ENCODE assay signal across 1 cellular context in the genomic region with DNA sequence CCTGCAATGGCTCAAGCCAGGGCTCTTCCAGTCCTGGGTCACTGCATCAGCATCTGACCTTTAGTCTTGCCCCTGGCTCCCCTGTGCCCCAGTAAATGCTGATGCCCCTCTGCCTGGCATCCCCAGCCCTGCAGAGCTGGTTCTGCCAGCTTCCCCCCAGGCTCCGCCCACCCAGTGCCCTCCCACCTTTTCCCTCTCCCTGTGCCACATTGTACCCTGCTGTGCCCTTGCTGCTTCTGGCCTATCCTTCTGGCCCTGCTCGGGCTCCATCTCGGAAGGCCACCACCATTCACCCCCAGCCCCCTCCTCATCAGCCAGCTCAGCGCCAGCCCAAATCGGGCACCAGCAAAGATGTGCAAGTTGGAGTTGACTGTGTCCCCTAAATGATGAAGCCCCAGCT.
TF ChIP-seq lines count a peak whose summit lies in the region.

No MANE protein-coding gene starts in this region.

TF ChIP-seq in endothelial cell of umbilical vein, 7 proteins besides CTCF, POLR2A, EP300 and RAD21 (continued from another document):
- TF ChIP-seq POLR2AphosphoS5 (IDR thresholded peaks at IDR 0.05; ENCODE audit: insufficient read depth, low read depth, low read length) (no peak), GATA2 (IDR thresholded peaks at IDR 0.05; ENCODE audit: insufficient read depth, insufficient read length, low read depth, low read length) (no peak), FOS (IDR thresholded peaks at IDR 0.05; ENCODE audit: borderline replicate concordance, insufficient read depth, low read length) (no peak), JUN (IDR thresholded peaks at IDR 0.05; ENCODE audit: borderline replicate concordance, insufficient read depth, insufficient read length, low read depth) (no peak)
- TF ChIP-seq, protein P1, sequence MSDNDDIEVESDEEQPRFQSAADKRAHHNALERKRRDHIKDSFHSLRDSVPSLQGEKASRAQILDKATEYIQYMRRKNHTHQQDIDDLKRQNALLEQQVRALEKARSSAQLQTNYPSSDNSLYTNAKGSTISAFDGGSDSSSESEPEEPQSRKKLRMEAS (IDR thresholded peaks at IDR 0.05; ENCODE audit: insufficient read depth, insufficient read length) = no peak
